Comparison of ENCODE assay signal across 8 cellular contexts in the genomic region with DNA sequence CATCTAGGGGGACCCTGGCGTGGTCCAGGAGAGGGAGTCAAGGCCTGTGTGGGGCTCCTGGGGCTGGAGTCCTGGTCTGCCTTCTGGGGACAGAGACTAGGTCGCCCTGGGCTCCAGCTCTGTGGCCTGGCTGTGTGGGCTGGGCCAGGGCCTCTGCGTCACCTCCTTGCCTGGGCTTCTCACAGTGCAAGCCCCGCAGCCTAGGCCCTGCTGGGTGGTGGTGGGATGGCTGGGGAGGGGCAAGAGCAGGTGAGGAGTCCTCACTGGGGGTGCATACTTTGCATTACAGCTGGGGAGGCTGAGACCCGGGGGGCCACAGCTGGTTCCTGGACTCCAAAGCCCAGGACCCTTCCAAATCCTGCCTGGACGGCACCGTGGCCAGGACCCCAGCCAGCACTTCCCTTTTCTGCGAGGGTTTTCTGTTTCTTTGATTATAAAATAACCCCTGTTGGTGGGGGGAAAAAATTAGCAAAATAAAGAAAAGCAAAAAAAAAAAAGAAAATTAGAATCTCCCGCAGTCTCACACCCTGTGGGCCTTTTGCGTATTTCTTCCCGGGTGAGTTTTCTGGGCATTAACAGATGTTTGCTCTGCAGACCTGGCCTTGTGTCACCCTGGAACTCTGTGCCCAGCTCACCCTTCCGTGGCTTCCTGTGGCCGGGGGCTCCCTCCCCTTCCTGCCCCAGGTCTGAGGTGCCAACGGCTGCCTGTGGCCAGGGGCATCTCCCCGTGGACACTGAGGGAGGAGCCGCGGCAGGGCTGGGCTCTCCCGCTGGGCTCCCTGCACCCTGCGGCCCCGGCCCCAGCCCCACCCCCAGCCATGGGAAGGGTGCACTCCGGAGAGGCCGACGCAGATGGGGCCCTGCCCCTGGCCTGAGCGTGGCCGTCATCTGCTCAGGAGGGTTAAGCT. TPM values are rescaled to one million over a fixed set of nuclear protein-coding genes. Genes with fewer than 3 reads are reported as not detected.
DNase-seq lines count a peak whose midpoint lies in the region; ATAC-seq and TF ChIP-seq lines count a peak whose summit lies in the region.

No MANE protein-coding gene starts in this region.

- H3K27me3 Mint-ChIP-seq in activated naive CD8-positive, alpha-beta T cell treated with anti-CD3 and anti-CD28 coated beads for 36 hours, result no peaks in the 10 kb centered on the region
- no peaks in the 10 kb centered on the region for H3K27me3 Mint-ChIP-seq in CD8-positive, alpha-beta memory T cell

- CTCF ChIA-PET in CD8-positive, alpha-beta memory T cell (lab: Charles Lee), result interaction anchor here (0.7 to 2.0 kb wide), 4 partner anchors 11 to 26 kb away, joined by 3 to 7 read pairs (median 5); no protein-coding TSS in a partner anchor

- peaks cover 69% of the 10 kb centered on the region for H3K4me1 ChIP-seq in mucosa of stomach (ENCODE audit: control insufficient read depth, insufficient read depth, low read length)
- H3K4me1 ChIP-seq in CD8-positive, alpha-beta memory T cell (ENCODE audit: insufficient read depth, low read length), result peaks cover 30% of the 10 kb centered on the region

- DNase-seq in HL-60 (ENCODE audit: low read depth in 1 of 2, low spot score in 1 of 2) (peak; percentile 82 to 83), NCI-H345 (lab: John Stamatoyannopoulos, UW) (no peak), NCI-H2171 (lab: John Stamatoyannopoulos, UW) (no peak)
- no peak for DNase-seq in activated naive CD8-positive, alpha-beta T cell treated with anti-CD3 and anti-CD28 coated beads for 36 hours
- no peak for DNase-seq in CD8-positive, alpha-beta memory T cell

- ATAC-seq in GM18511 (IDR thresholded peaks at IDR 0.05; ENCODE audit: unreplicated experiment), result peak; percentile 24
- no peak for ATAC-seq in HG02884 (IDR thresholded peaks at IDR 0.05; ENCODE audit: unreplicated experiment)

- POLR2A ChIA-PET in CD8-positive, alpha-beta memory T cell (lab: Charles Lee), result no interaction called here

- peak overlapping the region; percentile 97 for H3K27ac ChIP-seq in HL-60 (replicated peaks)
- no peak overlapping the region for H3K27ac ChIP-seq in CD8-positive, alpha-beta memory T cell (ENCODE audit: low read depth, low read length)

- H3K27me3 ChIP-seq in HL-60 (ENCODE audit: insufficient read depth, poor library complexity, severe bottlenecking) (no peaks in the 10 kb centered on the region), mucosa of stomach (ENCODE audit: control insufficient read depth, insufficient read depth, low read length) (no peaks in the 10 kb centered on the region)
- H3K27me3 ChIP-seq in CD8-positive, alpha-beta memory T cell (ENCODE audit: insufficient read depth, low read length, poor library complexity, severe bottlenecking), result no peaks in the 10 kb centered on the region

- H3K4me3 Mint-ChIP-seq in activated naive CD8-positive, alpha-beta T cell treated with anti-CD3 and anti-CD28 coated beads for 36 hours, result no peak overlapping the region
- no peak overlapping the region for H3K4me3 Mint-ChIP-seq in CD8-positive, alpha-beta memory T cell

- H3K9ac ChIP-seq in mucosa of stomach (ENCODE audit: low read length), result peak overlapping the region; percentile 90

- H3K36me3 Mint-ChIP-seq in activated naive CD8-positive, alpha-beta T cell treated with anti-CD3 and anti-CD28 coated beads for 36 hours, result no peaks in the 10 kb centered on the region
- peaks cover 0 to under 1% (median 0%) of the 10 kb centered on the region in 3 donors for H3K36me3 Mint-ChIP-seq in CD8-positive, alpha-beta memory T cell

- H3K9me3 ChIP-seq in mucosa of stomach (ENCODE audit: control insufficient read depth, low read length), result no peaks in the 10 kb centered on the region
- H3K9me3 ChIP-seq in CD8-positive, alpha-beta memory T cell (ENCODE audit: low read length), result no peaks in the 10 kb centered on the region

- no peaks in the 10 kb centered on the region for H3K9me3 Mint-ChIP-seq in activated naive CD8-positive, alpha-beta T cell treated with anti-CD3 and anti-CD28 coated beads for 36 hours
- no peaks in the 10 kb centered on the region for H3K9me3 Mint-ChIP-seq in CD8-positive, alpha-beta memory T cell

- TF ChIP-seq CTCF in HL-60 (IDR thresholded peaks at IDR 0.05; ENCODE audit: insufficient read depth, low read length), result no peak

- H3K4me1 Mint-ChIP-seq in activated naive CD8-positive, alpha-beta T cell treated with anti-CD3 and anti-CD28 coated beads for 36 hours, result peaks cover 16% of the 10 kb centered on the region
- peaks cover 0 to 45% (median 10%) of the 10 kb centered on the region in 3 donors for H3K4me1 Mint-ChIP-seq in CD8-positive, alpha-beta memory T cell

- H3K4me3 ChIP-seq in HL-60 (replicated peaks; ENCODE audit: insufficient read depth, low read length), result peak overlapping the region; percentile 27
- no peak overlapping the region for H3K4me3 ChIP-seq in mucosa of stomach (ENCODE audit: low read length)
- no peak overlapping the region for H3K4me3 ChIP-seq in CD8-positive, alpha-beta memory T cell (ENCODE audit: low read length)

- H3K36me3 ChIP-seq in mucosa of stomach (ENCODE audit: control insufficient read depth, insufficient read depth, low read length), result peaks cover 5% of the 10 kb centered on the region
- no peaks in the 10 kb centered on the region for H3K36me3 ChIP-seq in CD8-positive, alpha-beta memory T cell (ENCODE audit: insufficient read depth, low read length)

- peak overlapping the region; percentile 62 for H3K27ac Mint-ChIP-seq in activated naive CD8-positive, alpha-beta T cell treated with anti-CD3 and anti-CD28 coated beads for 36 hours
- H3K27ac Mint-ChIP-seq in CD8-positive, alpha-beta memory T cell, result peak overlapping the region in 3 of 8 donors; percentile 27 to 72 (median 58)

RNA-seq across cellular contexts. Expression of a gene that starts 23.7 kb away (rescaled TPM):
- 1 to 10 TPM; 2.9 to 3.1 TPM for total RNA-seq in activated naive CD8-positive, alpha-beta T cell treated with anti-CD3 and anti-CD28 coated beads for 36 hours
- 1 to 10 TPM; 3.1 to 3.7 TPM for total RNA-seq in CD8-positive, alpha-beta memory T cell
- 4.4 TPM for polyA plus RNA-seq in CD8-positive, alpha-beta memory T cell

Comparison
In these comparisons a context has a peak if more than half of its experiments do, and no peak if none do; other contexts are left out.
1. DNase-seq: peak in HL-60 (2 of 2); none in activated naive CD8-positive, alpha-beta T cell treated with anti-CD3 and anti-CD28 coated beads for 36 hours (single experiment), NCI-H345 (single experiment), NCI-H2171 (single experiment) and CD8-positive, alpha-beta memory T cell (0 of 5).